In genomic region chr4:163554870-163555465, GRCh38 we compare ENCODE assay signal across 8 cellular contexts.
A peak's percentile ranks its signal among the peaks of the same experiment; 100 is the strongest.
DNase-seq lines count a peak whose midpoint lies in the region; ATAC-seq and TF ChIP-seq lines count a peak whose summit lies in the region.

No MANE protein-coding gene starts in this region.

- H3K27ac ChIP-seq in 22Rv1 (no peak overlapping the region), thoracic aorta (no peak overlapping the region)

- no peaks in the 10 kb centered on the region for H3K9me3 Mint-ChIP-seq in activated T-helper 2 cell treated with anti-CD3 and anti-CD28 coated beads, Interferon-gamma antibody, Interleukin-2, Interleukin-4, amounts not matched to agents 10 μg/mL and 5 μg/mL and 100 μg/mL, durations not matched to agents 14 hours and 24 hours and 36 hours

- ATAC-seq in thoracic aorta (ENCODE audit: insufficient number of reproducible peaks, low FRiP score, low read depth): no peak

- no peaks in the 10 kb centered on the region for H3K36me3 Mint-ChIP-seq in activated T-helper 2 cell treated with anti-CD3 and anti-CD28 coated beads, Interferon-gamma antibody, Interleukin-2, Interleukin-4, amounts not matched to agents 10 μg/mL and 5 μg/mL and 100 μg/mL, durations not matched to agents 14 hours and 24 hours and 36 hours (ENCODE audit: low read depth)

- DNase-seq in GM13977 (ENCODE audit: low spot score) (no peak), RPMI7951 (ENCODE audit: low read depth) (peak; percentile 17), fibroblast of mammary gland (ENCODE audit: low read depth) (peak; percentile 40), thoracic aorta (ENCODE audit: low spot score) (no peak), RPMI8226 (no peak), HPDE6-E6E7 (ENCODE audit: extremely low spot score) (no peak)
- no peak for DNase-seq in activated T-helper 2 cell treated with anti-CD3 and anti-CD28 coated beads, Interferon-gamma antibody, Interleukin-2, Interleukin-4, amounts not matched to agents 10 μg/mL and 5 μg/mL and 100 μg/mL, durations not matched to agents 14 hours and 24 hours and 36 hours (ENCODE audit: low spot score)

- intact Hi-C loops in activated T-helper 2 cell treated with anti-CD3 and anti-CD28 coated beads, Interferon-gamma antibody, Interleukin-2, Interleukin-4, amounts not matched to agents 10 μg/mL and 5 μg/mL and 100 μg/mL, durations not matched to agents 14 hours and 24 hours and 36 hours (cut with micrococcal nuclease): loop anchor here (1.0 to 10.0 kb wide), 3 partner anchors 126 to 1180 kb away; no protein-coding TSS in a partner anchor

- no peak overlapping the region for H3K27ac Mint-ChIP-seq in activated T-helper 2 cell treated with anti-CD3 and anti-CD28 coated beads, Interferon-gamma antibody, Interleukin-2, Interleukin-4, amounts not matched to agents 10 μg/mL and 5 μg/mL and 100 μg/mL, durations not matched to agents 14 hours and 24 hours and 36 hours

- no peaks in the 10 kb centered on the region for H3K27me3 ChIP-seq in thoracic aorta (replicated peaks; ENCODE audit: insufficient read depth)

- no peaks in the 10 kb centered on the region for H3K9me3 ChIP-seq in thoracic aorta

- H3K4me3 ChIP-seq in fibroblast of mammary gland (ENCODE audit: control insufficient read depth, low read depth, low read length) (no peak overlapping the region), thoracic aorta (no peak overlapping the region)

- H3K4me1 Mint-ChIP-seq in activated T-helper 2 cell treated with anti-CD3 and anti-CD28 coated beads, Interferon-gamma antibody, Interleukin-2, Interleukin-4, amounts not matched to agents 10 μg/mL and 5 μg/mL and 100 μg/mL, durations not matched to agents 14 hours and 24 hours and 36 hours (ENCODE audit: low read depth): peaks cover 23% of the 10 kb centered on the region

- no peak overlapping the region for H3K4me3 Mint-ChIP-seq in activated T-helper 2 cell treated with anti-CD3 and anti-CD28 coated beads, Interferon-gamma antibody, Interleukin-2, Interleukin-4, amounts not matched to agents 10 μg/mL and 5 μg/mL and 100 μg/mL, durations not matched to agents 14 hours and 24 hours and 36 hours (ENCODE audit: low read depth)

- TF ChIP-seq CTCF in 22Rv1 (IDR thresholded peaks at IDR 0.05) (peak; percentile 84), GM13977 (IDR thresholded peaks at IDR 0.05; ENCODE audit: extremely low read depth, insufficient read depth, missing control alignments) (peak; percentile 49), fibroblast of mammary gland (conservative IDR thresholded peaks at IDR 0.05; ENCODE audit: control insufficient read depth, insufficient read depth, low read depth, low read length) (peak; percentile 63), thoracic aorta (IDR thresholded peaks at IDR 0.05) (peak; percentile 55)

- peaks cover 1% of the 10 kb centered on the region for H3K27me3 Mint-ChIP-seq in activated T-helper 2 cell treated with anti-CD3 and anti-CD28 coated beads, Interferon-gamma antibody, Interleukin-2, Interleukin-4, amounts not matched to agents 10 μg/mL and 5 μg/mL and 100 μg/mL, durations not matched to agents 14 hours and 24 hours and 36 hours (ENCODE audit: low read depth)

- no peaks in the 10 kb centered on the region for H3K36me3 ChIP-seq in thoracic aorta

- in situ Hi-C loops in GM13977 (cut with MboI; ENCODE audit: low pct_unique_long_range_greater_than_20kb, low sequenced_read_pairs, unreplicated experiment): loop anchor here (10.0 kb wide), 2 partner anchors 110 to 460 kb away; no protein-coding TSS in a partner anchor

- H3K4me1 ChIP-seq in thoracic aorta (ENCODE audit: control insufficient read depth in 1 of 2, low read depth in 2 of 2): peaks cover 2 to 7% of the 10 kb centered on the region in 2 donors

Comparison
In these comparisons a context has a peak if more than half of its experiments do, and no peak if none do; other contexts are left out.
1. DNase-seq: peak in RPMI7951 (single experiment) and fibroblast of mammary gland (single experiment); none in GM13977 (single experiment), thoracic aorta (single experiment), RPMI8226 (single experiment), HPDE6-E6E7 (single experiment) and activated T-helper 2 cell treated with anti-CD3 and anti-CD28 coated beads, Interferon-gamma antibody, Interleukin-2, Interleukin-4, amounts not matched to agents 10 μg/mL and 5 μg/mL and 100 μg/mL, durations not matched to agents 14 hours and 24 hours and 36 hours (single experiment).
2. Peak in every context shown above with its lines, with median percentiles within 50 percentile points of each other: CTCF ChIP-seq.